8 cellular contexts compared by ENCODE assay signal in the genomic region with DNA sequence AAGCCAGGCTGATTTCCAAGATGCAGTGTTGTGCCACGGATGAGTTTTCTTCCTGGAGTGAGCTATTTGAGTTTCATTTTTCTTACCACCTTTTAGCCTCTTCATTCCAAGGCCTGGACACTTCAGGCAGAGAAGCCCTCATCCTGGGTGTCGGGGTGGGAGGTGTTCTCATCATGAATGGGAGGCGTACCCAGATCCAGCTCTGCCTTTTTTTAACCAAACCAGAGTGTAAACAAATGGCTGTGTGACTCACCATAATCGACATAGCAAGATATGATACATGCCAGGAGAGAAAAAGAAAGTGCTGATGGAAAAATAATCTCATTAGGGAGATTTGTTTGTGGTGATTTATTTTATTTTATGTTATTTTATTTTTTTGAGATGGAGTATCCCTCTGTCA.
DNase-seq lines count a peak whose midpoint lies in the region; ATAC-seq and TF ChIP-seq lines count a peak whose summit lies in the region.

No MANE protein-coding gene starts in this region.

- ATAC-seq in natural killer cell treated with Interleukin-12 subunit alpha and Interleukin-12 subunit beta and Interleukin-15 and Interleukin-18, amount 100 ng/mL, for 72 hours: peak; percentile 70 to 75
- no peak for ATAC-seq in HG02759 (IDR thresholded peaks at IDR 0.05; ENCODE audit: unreplicated experiment)

- no peaks in the 10 kb centered on the region for H3K27me3 Mint-ChIP-seq in natural killer cell treated with Interleukin-12 subunit alpha and Interleukin-12 subunit beta and Interleukin-15 and Interleukin-18, amount 100 ng/mL, for 72 hours
- H3K27me3 Mint-ChIP-seq in endodermal cell (ENCODE audit: insufficient read depth): no peaks in the 10 kb centered on the region

- peaks cover 52% of the 10 kb centered on the region for H3K4me1 ChIP-seq in effector memory CD4-positive, alpha-beta T cell (ENCODE audit: control insufficient read depth, insufficient read depth, low read length, poor library complexity, severe bottlenecking)
- no peaks in the 10 kb centered on the region for H3K4me1 ChIP-seq in endodermal cell (ENCODE audit: control insufficient read depth, insufficient read depth, low read length)

- H3K4me3 ChIP-seq in effector memory CD4-positive, alpha-beta T cell (ENCODE audit: insufficient read depth, low read depth, low read length, poor library complexity, severe bottlenecking): peak overlapping the region; percentile 22
- no peak overlapping the region for H3K4me3 ChIP-seq in endodermal cell (ENCODE audit: low read length)

- peaks cover 32 to 43% of the 10 kb centered on the region in 2 donors for H3K4me1 Mint-ChIP-seq in natural killer cell treated with Interleukin-12 subunit alpha and Interleukin-12 subunit beta and Interleukin-15 and Interleukin-18, amount 100 ng/mL, for 72 hours (ENCODE audit: low read depth in 2 of 2)
- peaks cover 12% of the 10 kb centered on the region for H3K4me1 Mint-ChIP-seq in endodermal cell

- peak overlapping the region; percentile 96 for H3K4me3 Mint-ChIP-seq in natural killer cell treated with Interleukin-12 subunit alpha and Interleukin-12 subunit beta and Interleukin-15 and Interleukin-18, amount 100 ng/mL, for 72 hours
- no peak overlapping the region for H3K4me3 Mint-ChIP-seq in endodermal cell

- H3K9me3 Mint-ChIP-seq in natural killer cell treated with Interleukin-12 subunit alpha and Interleukin-12 subunit beta and Interleukin-15 and Interleukin-18, amount 100 ng/mL, for 72 hours: no peaks in the 10 kb centered on the region
- H3K9me3 Mint-ChIP-seq in endodermal cell: no peaks in the 10 kb centered on the region

- H3K36me3 ChIP-seq in effector memory CD4-positive, alpha-beta T cell (ENCODE audit: control insufficient read depth, insufficient read depth, low read length): no peaks in the 10 kb centered on the region
- H3K36me3 ChIP-seq in endodermal cell (ENCODE audit: control insufficient read depth, insufficient read depth, low read length): no peaks in the 10 kb centered on the region

- H3K9ac ChIP-seq in endodermal cell (ENCODE audit: extremely low read depth, low read length, poor library complexity, severe bottlenecking): no peak overlapping the region

- H3K27ac ChIP-seq in effector memory CD4-positive, alpha-beta T cell (ENCODE audit: insufficient read depth, low read length, poor library complexity, severe bottlenecking): peak overlapping the region; percentile 73
- no peak overlapping the region for H3K27ac ChIP-seq in endodermal cell (ENCODE audit: low read depth, low read length)

- H3K27ac Mint-ChIP-seq in natural killer cell treated with Interleukin-12 subunit alpha and Interleukin-12 subunit beta and Interleukin-15 and Interleukin-18, amount 100 ng/mL, for 72 hours: peak overlapping the region; percentile 98 to 99
- H3K27ac Mint-ChIP-seq in endodermal cell: no peak overlapping the region

- H3K9me3 ChIP-seq in effector memory CD4-positive, alpha-beta T cell (ENCODE audit: control insufficient read depth, low read length): no peaks in the 10 kb centered on the region
- no peaks in the 10 kb centered on the region for H3K9me3 ChIP-seq in endodermal cell (ENCODE audit: control insufficient read depth, low read length)

- DNase-seq in AG20443 (ENCODE audit: low spot score) (peak; percentile 68), HS-5 (ENCODE audit: low read depth) (peak; percentile 73), T1000 (lab: John Stamatoyannopoulos, UW) (peak; percentile 16), endodermal cell (no peak), GF-D8 (lab: John Stamatoyannopoulos, UW) (no peak)
- DNase-seq in effector memory CD4-positive, alpha-beta T cell: peak in 1 of 3 donors; percentile 13
- DNase-seq in natural killer cell treated with Interleukin-12 subunit alpha and Interleukin-12 subunit beta and Interleukin-15 and Interleukin-18, amount 100 ng/mL, for 72 hours (ENCODE audit: low spot score): no peak

- H3K36me3 Mint-ChIP-seq in natural killer cell treated with Interleukin-12 subunit alpha and Interleukin-12 subunit beta and Interleukin-15 and Interleukin-18, amount 100 ng/mL, for 72 hours: no peaks in the 10 kb centered on the region
- no peaks in the 10 kb centered on the region for H3K36me3 Mint-ChIP-seq in endodermal cell (ENCODE audit: low read depth)

- 83 to 95% methylated on average over 3 to 4 of the region's 4 CpGs for WGBS in endodermal cell (ENCODE audit: insufficient coverage in 1 of 2, insufficient read length in 1 of 2), 2 experiments

- no peaks in the 10 kb centered on the region for H3K27me3 ChIP-seq in effector memory CD4-positive, alpha-beta T cell (replicated peaks; ENCODE audit: control insufficient read depth, insufficient read depth, low read length, poor library complexity, severe bottlenecking)
- no peaks in the 10 kb centered on the region for H3K27me3 ChIP-seq in endodermal cell (ENCODE audit: control insufficient read depth, insufficient read depth, low read length, poor library complexity, severe bottlenecking)

- no peak for TF ChIP-seq CTCF in endodermal cell (conservative IDR thresholded peaks at IDR 0.05)

Comparison
In these comparisons a context has a peak if more than half of its experiments do, and no peak if none do; other contexts are left out.
1. DNase-seq: peak in AG20443 (single experiment), HS-5 (single experiment) and T1000 (single experiment); none in natural killer cell treated with Interleukin-12 subunit alpha and Interleukin-12 subunit beta and Interleukin-15 and Interleukin-18, amount 100 ng/mL, for 72 hours (single experiment), endodermal cell (single experiment) and GF-D8 (single experiment).